29 cellular contexts compared by ENCODE assay signal in genomic region chr1:193140254-193140653, GRCh38. TPM values are rescaled to one million over a fixed set of nuclear protein-coding genes. Genes with fewer than 3 reads are reported as not detected.
"Had no signal": no experiment of that assay in that cellular context is flagged by ENCODE, and none has a peak within 500 bp of the region (broad histone marks: within the 10 kb centered on the region; RNA-seq: fewer than 3 reads in every experiment).

No MANE protein-coding gene starts in this region.

- ATAC-seq: left lobe of liver; naive thymus-derived CD4-positive, alpha-beta T cell; sciatic nerve had no signal

- H3K4me3 ChIP-seq: colonic mucosa, esophagus squamous epithelium, heart right ventricle, neural progenitor cell, smooth muscle cell, stomach, thyroid gland, vagina had no signal

- H3K27ac Mint-ChIP-seq: nephron, neural progenitor cell, progenitor cell of endocrine pancreas had no signal

- H3K9me3 Mint-ChIP-seq: naive thymus-derived CD4-positive, alpha-beta T cell; nephron; neural progenitor cell had no signal

- H3K27me3 ChIP-seq: colonic mucosa, esophagus squamous epithelium, heart right ventricle, neural progenitor cell, stomach, thyroid gland, vagina had no signal

- H3K4me3 Mint-ChIP-seq: naive thymus-derived CD4-positive, alpha-beta T cell; nephron; neural progenitor cell had no signal

- H3K4me1 ChIP-seq: colonic mucosa, esophagus squamous epithelium, neural progenitor cell, parathyroid adenoma, vagina had no signal

- H3K79me2 ChIP-seq: parathyroid adenoma had no signal

- H3K9ac ChIP-seq: neural progenitor cell, parathyroid adenoma had no signal

- H3K27ac ChIP-seq: colonic mucosa, esophagus squamous epithelium, neural progenitor cell, parathyroid adenoma, stomach, thyroid gland, vagina had no signal

- H2AFZ ChIP-seq: neural progenitor cell, parathyroid adenoma had no signal

- H3K27me3 Mint-ChIP-seq: naive thymus-derived CD4-positive, alpha-beta T cell; progenitor cell of endocrine pancreas had no signal

- H3K4me2 ChIP-seq: neural progenitor cell, smooth muscle cell had no signal

- H3K4me1 Mint-ChIP-seq: nephron, neural progenitor cell had no signal

- H3K9me3 ChIP-seq: colonic mucosa, esophagus squamous epithelium, heart right ventricle, stomach, thyroid gland, vagina had no signal

- DNase-seq: colonic mucosa; dermis blood vessel endothelial cell; effector memory CD4-positive, alpha-beta T cell; erythroblast; esophagus squamous epithelium; foreskin melanocyte; glutamatergic neuron; heart right ventricle; hypothalamus; mesenchymal stem cell; midbrain; naive thymus-derived CD4-positive, alpha-beta T cell; stimulated activated CD4-positive, alpha-beta T cell treated with anti-CD3 and anti-CD28 coated beads, Interleukin-12 subunit alpha, Interleukin-12 subunit beta, amount 100 ng/mL, for 4 hours; stimulated activated CD4-positive, alpha-beta T cell treated with anti-CD3 and anti-CD28 coated beads, Interleukin-1b, Interleukin-23, amount 100 ng/mL, for 48 hours; stimulated activated CD4-positive, alpha-beta T cell treated with anti-CD3 and anti-CD28 coated beads, Interleukin-4, amount 100 ng/mL, for 1 hour; stimulated activated CD8-positive, alpha-beta memory T cell treated with anti-CD3 and anti-CD28 coated beads, Interleukin-4, amount 100 ng/mL, for 48 hours; stimulated activated naive CD4-positive, alpha-beta T cell treated with Interleukin-2 at 50 U/mL for 16 hours; stomach; thyroid gland; trophoblast cell had no signal

RNA-seq across cellular contexts. Expression of gene B3GALT2, which starts 46.2 kb away (rescaled TPM):
- total RNA-seq: smooth muscle cell had no signal
- polyA plus RNA-seq: keratinocyte, smooth muscle cell had no signal
